In the genomic region with DNA sequence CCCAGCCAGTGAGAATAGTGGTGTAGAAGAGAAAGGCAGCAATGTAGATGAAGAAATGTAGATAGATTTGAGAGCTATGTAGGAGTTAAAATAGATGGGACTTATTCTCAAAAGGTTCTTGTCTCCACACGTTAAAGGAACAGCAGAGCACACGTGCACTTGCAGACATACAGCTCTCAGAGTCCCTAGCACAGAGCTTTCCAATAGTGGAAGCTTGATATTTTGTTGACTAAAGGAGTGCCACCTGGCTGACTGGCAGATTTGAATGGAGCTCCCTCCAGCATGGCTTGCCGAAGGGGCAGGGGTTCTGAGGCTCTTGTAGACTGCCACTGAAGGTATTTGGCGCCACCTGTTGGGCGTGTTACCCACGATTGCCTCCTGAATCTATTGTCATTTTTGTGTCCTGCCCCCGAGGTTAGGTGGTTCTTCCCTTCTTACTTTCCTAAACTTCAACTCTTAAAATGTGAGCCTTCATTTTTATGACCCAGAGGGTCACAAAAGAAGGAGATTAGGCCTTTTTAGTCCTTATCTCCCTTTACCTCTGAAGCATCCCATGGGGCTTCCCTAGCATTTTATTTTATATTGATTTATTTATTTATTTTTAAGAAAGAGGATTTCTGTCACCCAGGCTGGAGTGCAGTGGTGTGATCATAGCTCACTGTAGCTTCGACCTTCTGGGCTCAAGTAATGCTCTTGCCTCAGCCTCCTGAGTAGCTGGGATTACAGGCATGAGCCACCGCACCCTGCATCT, we compare ENCODE assay signal across 1 cellular context.
TF ChIP-seq lines count a peak whose summit lies in the region.

No MANE protein-coding gene starts in this region.

TF ChIP-seq in HepG2, 621 proteins besides CTCF, POLR2A, EP300 and RAD21 (continues in another document):
- TF ChIP-seq PPARG (CRISPR knock-in tag; conservative IDR thresholded peaks at IDR 0.05) (peak; percentile 15; the same call in 1 of the 2 replicates), TP53 (CRISPR knock-in tag; conservative IDR thresholded peaks at IDR 0.05) (no peak), RFXANK (CRISPR knock-in tag; IDR thresholded peaks at IDR 0.05) (no peak), MIXL1 (CRISPR knock-in tag; IDR thresholded peaks at IDR 0.05) (0 out of 2 replicates have a peak, but pooled peaks have one; percentile 35), GATAD2A (CRISPR knock-in tag; IDR thresholded peaks at IDR 0.05) (0 out of 2 replicates have a peak, but pooled peaks have one; percentile 33), SPEN (CRISPR knock-in tag; IDR thresholded peaks at IDR 0.05; ENCODE audit: low read depth) (0 out of 2 replicates have a peak, but pooled peaks have one; percentile 40), XRCC5 (optimal IDR thresholded peaks at IDR 0.05; ENCODE audit: low read length) (peak; percentile 43), SMC3 (IDR thresholded peaks at IDR 0.05; ENCODE audit: low read length) (peak; percentile 96), SKI (IDR thresholded peaks at IDR 0.05; ENCODE audit: partially characterized antibody) (no peak), SOX6 (IDR thresholded peaks at IDR 0.05) (no peak), SOX6 (CRISPR knock-in tag; IDR thresholded peaks at IDR 0.05) (0 out of 2 replicates have a peak, but pooled peaks have one; percentile 19), STAG1 (CRISPR knock-in tag; IDR thresholded peaks at IDR 0.05) (peak; percentile 94), ZNF614 (CRISPR knock-in tag; IDR thresholded peaks at IDR 0.05; ENCODE audit: borderline replicate concordance) (no peak), RNF2 (conservative IDR thresholded peaks at IDR 0.05; ENCODE audit: low read depth) (no peak), ZNF552 (CRISPR knock-in tag; IDR thresholded peaks at IDR 0.05; ENCODE audit: borderline replicate concordance) (no peak), ZNF546 (CRISPR knock-in tag; conservative IDR thresholded peaks at IDR 0.05) (no peak), POGZ (CRISPR knock-in tag; IDR thresholded peaks at IDR 0.05) (peak; percentile 23; the same call in 1 of the 2 replicates), ZNF572 (CRISPR knock-in tag; IDR thresholded peaks at IDR 0.05) (no peak)
- TF ChIP-seq, protein P1, sequence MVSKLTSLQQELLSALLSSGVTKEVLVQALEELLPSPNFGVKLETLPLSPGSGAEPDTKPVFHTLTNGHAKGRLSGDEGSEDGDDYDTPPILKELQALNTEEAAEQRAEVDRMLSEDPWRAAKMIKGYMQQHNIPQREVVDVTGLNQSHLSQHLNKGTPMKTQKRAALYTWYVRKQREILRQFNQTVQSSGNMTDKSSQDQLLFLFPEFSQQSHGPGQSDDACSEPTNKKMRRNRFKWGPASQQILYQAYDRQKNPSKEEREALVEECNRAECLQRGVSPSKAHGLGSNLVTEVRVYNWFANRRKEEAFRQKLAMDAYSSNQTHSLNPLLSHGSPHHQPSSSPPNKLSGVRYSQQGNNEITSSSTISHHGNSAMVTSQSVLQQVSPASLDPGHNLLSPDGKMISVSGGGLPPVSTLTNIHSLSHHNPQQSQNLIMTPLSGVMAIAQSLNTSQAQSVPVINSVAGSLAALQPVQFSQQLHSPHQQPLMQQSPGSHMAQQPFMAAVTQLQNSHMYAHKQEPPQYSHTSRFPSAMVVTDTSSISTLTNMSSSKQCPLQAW (CRISPR knock-in tag; IDR thresholded peaks at IDR 0.05), result 0 out of 2 replicates have a peak, but pooled peaks have one; percentile 23
- TF ChIP-seq, protein P2, sequence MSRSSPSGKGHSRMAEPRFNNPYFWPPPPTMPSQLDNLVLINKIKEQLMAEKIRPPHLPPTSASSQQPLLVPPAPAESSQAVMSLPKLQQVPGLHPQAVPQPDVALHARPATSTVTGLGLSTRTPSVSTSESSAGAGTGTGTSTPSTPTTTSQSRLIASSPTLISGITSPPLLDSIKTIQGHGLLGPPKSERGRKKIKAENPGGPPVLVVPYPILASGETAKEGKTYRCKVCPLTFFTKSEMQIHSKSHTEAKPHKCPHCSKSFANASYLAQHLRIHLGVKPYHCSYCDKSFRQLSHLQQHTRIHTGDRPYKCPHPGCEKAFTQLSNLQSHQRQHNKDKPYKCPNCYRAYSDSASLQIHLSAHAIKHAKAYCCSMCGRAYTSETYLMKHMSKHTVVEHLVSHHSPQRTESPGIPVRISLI (CRISPR knock-in tag; IDR thresholded peaks at IDR 0.05; ENCODE audit: borderline replicate concordance), result no peak
- TF ChIP-seq, protein P3, sequence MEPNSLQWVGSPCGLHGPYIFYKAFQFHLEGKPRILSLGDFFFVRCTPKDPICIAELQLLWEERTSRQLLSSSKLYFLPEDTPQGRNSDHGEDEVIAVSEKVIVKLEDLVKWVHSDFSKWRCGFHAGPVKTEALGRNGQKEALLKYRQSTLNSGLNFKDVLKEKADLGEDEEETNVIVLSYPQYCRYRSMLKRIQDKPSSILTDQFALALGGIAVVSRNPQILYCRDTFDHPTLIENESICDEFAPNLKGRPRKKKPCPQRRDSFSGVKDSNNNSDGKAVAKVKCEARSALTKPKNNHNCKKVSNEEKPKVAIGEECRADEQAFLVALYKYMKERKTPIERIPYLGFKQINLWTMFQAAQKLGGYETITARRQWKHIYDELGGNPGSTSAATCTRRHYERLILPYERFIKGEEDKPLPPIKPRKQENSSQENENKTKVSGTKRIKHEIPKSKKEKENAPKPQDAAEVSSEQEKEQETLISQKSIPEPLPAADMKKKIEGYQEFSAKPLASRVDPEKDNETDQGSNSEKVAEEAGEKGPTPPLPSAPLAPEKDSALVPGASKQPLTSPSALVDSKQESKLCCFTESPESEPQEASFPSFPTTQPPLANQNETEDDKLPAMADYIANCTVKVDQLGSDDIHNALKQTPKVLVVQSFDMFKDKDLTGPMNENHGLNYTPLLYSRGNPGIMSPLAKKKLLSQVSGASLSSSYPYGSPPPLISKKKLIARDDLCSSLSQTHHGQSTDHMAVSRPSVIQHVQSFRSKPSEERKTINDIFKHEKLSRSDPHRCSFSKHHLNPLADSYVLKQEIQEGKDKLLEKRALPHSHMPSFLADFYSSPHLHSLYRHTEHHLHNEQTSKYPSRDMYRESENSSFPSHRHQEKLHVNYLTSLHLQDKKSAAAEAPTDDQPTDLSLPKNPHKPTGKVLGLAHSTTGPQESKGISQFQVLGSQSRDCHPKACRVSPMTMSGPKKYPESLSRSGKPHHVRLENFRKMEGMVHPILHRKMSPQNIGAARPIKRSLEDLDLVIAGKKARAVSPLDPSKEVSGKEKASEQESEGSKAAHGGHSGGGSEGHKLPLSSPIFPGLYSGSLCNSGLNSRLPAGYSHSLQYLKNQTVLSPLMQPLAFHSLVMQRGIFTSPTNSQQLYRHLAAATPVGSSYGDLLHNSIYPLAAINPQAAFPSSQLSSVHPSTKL (CRISPR knock-in tag; IDR thresholded peaks at IDR 0.05), result 0 out of 2 replicates have a peak, but pooled peaks have one; percentile 32
- TF ChIP-seq, protein P4, sequence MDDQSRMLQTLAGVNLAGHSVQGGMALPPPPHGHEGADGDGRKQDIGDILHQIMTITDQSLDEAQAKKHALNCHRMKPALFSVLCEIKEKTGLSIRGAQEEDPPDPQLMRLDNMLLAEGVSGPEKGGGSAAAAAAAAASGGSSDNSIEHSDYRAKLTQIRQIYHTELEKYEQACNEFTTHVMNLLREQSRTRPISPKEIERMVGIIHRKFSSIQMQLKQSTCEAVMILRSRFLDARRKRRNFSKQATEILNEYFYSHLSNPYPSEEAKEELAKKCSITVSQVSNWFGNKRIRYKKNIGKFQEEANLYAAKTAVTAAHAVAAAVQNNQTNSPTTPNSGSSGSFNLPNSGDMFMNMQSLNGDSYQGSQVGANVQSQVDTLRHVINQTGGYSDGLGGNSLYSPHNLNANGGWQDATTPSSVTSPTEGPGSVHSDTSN (CRISPR knock-in tag; IDR thresholded peaks at IDR 0.05; ENCODE audit: borderline replicate concordance), result no peak
- TF ChIP-seq, protein P5, sequence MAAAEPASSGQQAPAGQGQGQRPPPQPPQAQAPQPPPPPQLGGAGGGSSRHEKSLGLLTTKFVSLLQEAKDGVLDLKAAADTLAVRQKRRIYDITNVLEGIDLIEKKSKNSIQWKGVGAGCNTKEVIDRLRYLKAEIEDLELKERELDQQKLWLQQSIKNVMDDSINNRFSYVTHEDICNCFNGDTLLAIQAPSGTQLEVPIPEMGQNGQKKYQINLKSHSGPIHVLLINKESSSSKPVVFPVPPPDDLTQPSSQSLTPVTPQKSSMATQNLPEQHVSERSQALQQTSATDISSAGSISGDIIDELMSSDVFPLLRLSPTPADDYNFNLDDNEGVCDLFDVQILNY (CRISPR knock-in tag; conservative IDR thresholded peaks at IDR 0.05), result no peak
- TF ChIP-seq, protein P6, sequence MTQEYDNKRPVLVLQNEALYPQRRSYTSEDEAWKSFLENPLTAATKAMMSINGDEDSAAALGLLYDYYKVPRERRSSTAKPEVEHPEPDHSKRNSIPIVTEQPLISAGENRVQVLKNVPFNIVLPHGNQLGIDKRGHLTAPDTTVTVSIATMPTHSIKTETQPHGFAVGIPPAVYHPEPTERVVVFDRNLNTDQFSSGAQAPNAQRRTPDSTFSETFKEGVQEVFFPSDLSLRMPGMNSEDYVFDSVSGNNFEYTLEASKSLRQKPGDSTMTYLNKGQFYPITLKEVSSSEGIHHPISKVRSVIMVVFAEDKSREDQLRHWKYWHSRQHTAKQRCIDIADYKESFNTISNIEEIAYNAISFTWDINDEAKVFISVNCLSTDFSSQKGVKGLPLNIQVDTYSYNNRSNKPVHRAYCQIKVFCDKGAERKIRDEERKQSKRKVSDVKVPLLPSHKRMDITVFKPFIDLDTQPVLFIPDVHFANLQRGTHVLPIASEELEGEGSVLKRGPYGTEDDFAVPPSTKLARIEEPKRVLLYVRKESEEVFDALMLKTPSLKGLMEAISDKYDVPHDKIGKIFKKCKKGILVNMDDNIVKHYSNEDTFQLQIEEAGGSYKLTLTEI (CRISPR knock-in tag; conservative IDR thresholded peaks at IDR 0.05), result no peak
- TF ChIP-seq, protein P7, sequence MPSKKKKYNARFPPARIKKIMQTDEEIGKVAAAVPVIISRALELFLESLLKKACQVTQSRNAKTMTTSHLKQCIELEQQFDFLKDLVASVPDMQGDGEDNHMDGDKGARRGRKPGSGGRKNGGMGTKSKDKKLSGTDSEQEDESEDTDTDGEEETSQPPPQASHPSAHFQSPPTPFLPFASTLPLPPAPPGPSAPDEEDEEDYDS (CRISPR knock-in tag; IDR thresholded peaks at IDR 0.05), result 0 out of 2 replicates have a peak, but pooled peaks have one; percentile 35
- TF ChIP-seq, protein P8, sequence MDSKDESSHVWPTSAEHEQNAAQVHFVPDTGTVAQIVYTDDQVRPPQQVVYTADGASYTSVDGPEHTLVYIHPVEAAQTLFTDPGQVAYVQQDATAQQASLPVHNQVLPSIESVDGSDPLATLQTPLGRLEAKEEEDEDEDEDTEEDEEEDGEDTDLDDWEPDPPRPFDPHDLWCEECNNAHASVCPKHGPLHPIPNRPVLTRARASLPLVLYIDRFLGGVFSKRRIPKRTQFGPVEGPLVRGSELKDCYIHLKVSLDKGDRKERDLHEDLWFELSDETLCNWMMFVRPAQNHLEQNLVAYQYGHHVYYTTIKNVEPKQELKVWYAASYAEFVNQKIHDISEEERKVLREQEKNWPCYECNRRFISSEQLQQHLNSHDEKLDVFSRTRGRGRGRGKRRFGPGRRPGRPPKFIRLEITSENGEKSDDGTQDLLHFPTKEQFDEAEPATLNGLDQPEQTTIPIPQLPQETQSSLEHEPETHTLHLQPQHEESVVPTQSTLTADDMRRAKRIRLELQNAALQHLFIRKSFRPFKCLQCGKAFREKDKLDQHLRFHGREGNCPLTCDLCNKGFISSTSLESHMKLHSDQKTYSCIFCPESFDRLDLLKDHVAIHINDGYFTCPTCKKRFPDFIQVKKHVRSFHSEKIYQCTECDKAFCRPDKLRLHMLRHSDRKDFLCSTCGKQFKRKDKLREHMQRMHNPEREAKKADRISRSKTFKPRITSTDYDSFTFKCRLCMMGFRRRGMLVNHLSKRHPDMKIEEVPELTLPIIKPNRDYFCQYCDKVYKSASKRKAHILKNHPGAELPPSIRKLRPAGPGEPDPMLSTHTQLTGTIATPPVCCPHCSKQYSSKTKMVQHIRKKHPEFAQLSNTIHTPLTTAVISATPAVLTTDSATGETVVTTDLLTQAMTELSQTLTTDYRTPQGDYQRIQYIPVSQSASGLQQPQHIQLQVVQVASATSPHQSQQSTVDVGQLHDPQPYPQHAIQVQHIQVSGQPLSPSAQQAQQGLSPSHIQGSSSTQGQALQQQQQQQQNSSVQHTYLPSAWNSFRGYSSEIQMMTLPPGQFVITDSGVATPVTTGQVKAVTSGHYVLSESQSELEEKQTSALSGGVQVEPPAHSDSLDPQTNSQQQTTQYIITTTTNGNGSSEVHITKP (CRISPR knock-in tag; IDR thresholded peaks at IDR 0.05; ENCODE audit: low read depth), result no peak
- TF ChIP-seq, protein P9, sequence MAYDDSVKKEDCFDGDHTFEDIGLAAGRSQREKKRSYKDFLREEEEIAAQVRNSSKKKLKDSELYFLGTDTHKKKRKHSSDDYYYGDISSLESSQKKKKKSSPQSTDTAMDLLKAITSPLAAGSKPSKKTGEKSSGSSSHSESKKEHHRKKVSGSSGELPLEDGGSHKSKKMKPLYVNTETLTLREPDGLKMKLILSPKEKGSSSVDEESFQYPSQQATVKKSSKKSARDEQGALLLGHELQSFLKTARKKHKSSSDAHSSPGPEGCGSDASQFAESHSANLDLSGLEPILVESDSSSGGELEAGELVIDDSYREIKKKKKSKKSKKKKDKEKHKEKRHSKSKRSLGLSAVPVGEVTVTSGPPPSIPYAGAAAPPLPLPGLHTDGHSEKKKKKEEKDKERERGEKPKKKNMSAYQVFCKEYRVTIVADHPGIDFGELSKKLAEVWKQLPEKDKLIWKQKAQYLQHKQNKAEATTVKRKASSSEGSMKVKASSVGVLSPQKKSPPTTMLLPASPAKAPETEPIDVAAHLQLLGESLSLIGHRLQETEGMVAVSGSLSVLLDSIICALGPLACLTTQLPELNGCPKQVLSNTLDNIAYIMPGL (CRISPR knock-in tag; IDR thresholded peaks at IDR 0.05; ENCODE audit: borderline replicate concordance in 1 of 2, low read depth in 1 of 2), result peak; percentile 57 to 68; a peak in 3 of 4 replicates
- TF ChIP-seq, protein P10, sequence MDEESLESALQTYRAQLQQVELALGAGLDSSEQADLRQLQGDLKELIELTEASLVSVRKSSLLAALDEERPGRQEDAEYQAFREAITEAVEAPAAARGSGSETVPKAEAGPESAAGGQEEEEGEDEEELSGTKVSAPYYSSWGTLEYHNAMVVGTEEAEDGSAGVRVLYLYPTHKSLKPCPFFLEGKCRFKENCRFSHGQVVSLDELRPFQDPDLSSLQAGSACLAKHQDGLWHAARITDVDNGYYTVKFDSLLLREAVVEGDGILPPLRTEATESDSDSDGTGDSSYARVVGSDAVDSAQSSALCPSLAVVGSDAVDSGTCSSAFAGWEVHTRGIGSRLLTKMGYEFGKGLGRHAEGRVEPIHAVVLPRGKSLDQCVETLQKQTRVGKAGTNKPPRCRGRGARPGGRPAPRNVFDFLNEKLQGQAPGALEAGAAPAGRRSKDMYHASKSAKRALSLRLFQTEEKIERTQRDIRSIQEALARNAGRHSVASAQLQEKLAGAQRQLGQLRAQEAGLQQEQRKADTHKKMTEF (CRISPR knock-in tag; IDR thresholded peaks at IDR 0.05), result 0 out of 2 replicates have a peak, but pooled peaks have one; percentile 34
- TF ChIP-seq, protein P11, sequence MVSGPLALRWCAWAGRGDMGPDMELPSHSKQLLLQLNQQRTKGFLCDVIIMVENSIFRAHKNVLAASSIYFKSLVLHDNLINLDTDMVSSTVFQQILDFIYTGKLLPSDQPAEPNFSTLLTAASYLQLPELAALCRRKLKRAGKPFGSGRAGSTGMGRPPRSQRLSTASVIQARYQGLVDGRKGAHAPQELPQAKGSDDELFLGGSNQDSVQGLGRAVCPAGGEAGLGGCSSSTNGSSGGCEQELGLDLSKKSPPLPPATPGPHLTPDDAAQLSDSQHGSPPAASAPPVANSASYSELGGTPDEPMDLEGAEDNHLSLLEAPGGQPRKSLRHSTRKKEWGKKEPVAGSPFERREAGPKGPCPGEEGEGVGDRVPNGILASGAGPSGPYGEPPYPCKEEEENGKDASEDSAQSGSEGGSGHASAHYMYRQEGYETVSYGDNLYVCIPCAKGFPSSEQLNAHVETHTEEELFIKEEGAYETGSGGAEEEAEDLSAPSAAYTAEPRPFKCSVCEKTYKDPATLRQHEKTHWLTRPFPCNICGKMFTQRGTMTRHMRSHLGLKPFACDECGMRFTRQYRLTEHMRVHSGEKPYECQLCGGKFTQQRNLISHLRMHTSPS (CRISPR knock-in tag; IDR thresholded peaks at IDR 0.05; ENCODE audit: low read depth), result peak; percentile 36; the same call in 1 of the 2 replicates
